In the genomic region with DNA sequence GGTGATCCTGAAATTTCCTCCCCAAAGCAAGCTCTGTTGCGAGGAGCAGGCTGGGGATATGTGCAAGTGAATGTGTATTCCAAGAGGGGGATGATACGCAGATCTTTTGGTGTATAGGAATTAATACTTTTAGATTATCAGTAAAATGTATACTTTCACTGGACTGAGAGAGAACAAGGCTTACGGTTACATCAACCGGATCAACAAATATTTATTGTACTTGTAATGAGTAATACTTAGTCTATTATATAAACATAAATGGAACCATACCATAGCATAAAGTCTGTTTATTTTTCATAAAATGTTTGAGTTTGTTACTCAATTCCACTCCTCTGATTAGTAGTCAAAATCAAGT, we compare ENCODE assay signal across 1 cellular context.
TF ChIP-seq lines count a peak whose summit lies in the region.

No MANE protein-coding gene starts in this region.

TF ChIP-seq in GM12878, 131 proteins besides CTCF, POLR2A, EP300 and RAD21:
- TF ChIP-seq, protein P1, sequence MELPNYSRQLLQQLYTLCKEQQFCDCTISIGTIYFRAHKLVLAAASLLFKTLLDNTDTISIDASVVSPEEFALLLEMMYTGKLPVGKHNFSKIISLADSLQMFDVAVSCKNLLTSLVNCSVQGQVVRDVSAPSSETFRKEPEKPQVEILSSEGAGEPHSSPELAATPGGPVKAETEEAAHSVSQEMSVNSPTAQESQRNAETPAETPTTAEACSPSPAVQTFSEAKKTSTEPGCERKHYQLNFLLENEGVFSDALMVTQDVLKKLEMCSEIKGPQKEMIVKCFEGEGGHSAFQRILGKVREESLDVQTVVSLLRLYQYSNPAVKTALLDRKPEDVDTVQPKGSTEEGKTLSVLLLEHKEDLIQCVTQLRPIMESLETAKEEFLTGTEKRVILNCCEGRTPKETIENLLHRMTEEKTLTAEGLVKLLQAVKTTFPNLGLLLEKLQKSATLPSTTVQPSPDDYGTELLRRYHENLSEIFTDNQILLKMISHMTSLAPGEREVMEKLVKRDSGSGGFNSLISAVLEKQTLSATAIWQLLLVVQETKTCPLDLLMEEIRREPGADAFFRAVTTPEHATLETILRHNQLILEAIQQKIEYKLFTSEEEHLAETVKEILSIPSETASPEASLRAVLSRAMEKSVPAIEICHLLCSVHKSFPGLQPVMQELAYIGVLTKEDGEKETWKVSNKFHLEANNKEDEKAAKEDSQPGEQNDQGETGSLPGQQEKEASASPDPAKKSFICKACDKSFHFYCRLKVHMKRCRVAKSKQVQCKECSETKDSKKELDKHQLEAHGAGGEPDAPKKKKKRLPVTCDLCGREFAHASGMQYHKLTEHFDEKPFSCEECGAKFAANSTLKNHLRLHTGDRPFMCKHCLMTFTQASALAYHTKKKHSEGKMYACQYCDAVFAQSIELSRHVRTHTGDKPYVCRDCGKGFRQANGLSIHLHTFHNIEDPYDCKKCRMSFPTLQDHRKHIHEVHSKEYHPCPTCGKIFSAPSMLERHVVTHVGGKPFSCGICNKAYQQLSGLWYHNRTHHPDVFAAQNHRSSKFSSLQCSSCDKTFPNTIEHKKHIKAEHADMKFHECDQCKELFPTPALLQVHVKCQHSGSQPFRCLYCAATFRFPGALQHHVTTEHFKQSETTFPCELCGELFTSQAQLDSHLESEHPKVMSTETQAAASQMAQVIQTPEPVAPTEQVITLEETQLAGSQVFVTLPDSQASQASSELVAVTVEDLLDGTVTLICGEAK (IDR thresholded peaks at IDR 0.05; ENCODE audit: borderline replicate concordance), result no peak
- TF ChIP-seq MEF2A (IDR thresholded peaks at IDR 0.05; ENCODE audit: insufficient read depth, low read depth, low read length) (no peak), NR2C2 (IDR thresholded peaks at IDR 0.05; ENCODE audit: borderline replicate concordance, control insufficient read depth, insufficient read length, low read depth) (no peak), ZBED1 (IDR thresholded peaks at IDR 0.05; ENCODE audit: borderline replicate concordance) (no peak), SP1 (IDR thresholded peaks at IDR 0.05; ENCODE audit: low read depth, low read length) (no peak), RCOR1 (conservative IDR thresholded peaks at IDR 0.05; ENCODE audit: low read depth, low read length) (no peak), CBFB (IDR thresholded peaks at IDR 0.05; ENCODE audit: low read depth) (no peak), TCF12 (IDR thresholded peaks at IDR 0.05; ENCODE audit: low read depth, low read length) (no peak), BMI1 (IDR thresholded peaks at IDR 0.05; ENCODE audit: borderline replicate concordance) (no peak), CBX5 (IDR thresholded peaks at IDR 0.05; ENCODE audit: low read depth) (no peak), POU2F2 (IDR thresholded peaks at IDR 0.05; ENCODE audit: borderline replicate concordance, low read depth, low read length) (no peak), SMAD5 (IDR thresholded peaks at IDR 0.05; ENCODE audit: low read depth) (no peak)
- TF ChIP-seq, protein P2, sequence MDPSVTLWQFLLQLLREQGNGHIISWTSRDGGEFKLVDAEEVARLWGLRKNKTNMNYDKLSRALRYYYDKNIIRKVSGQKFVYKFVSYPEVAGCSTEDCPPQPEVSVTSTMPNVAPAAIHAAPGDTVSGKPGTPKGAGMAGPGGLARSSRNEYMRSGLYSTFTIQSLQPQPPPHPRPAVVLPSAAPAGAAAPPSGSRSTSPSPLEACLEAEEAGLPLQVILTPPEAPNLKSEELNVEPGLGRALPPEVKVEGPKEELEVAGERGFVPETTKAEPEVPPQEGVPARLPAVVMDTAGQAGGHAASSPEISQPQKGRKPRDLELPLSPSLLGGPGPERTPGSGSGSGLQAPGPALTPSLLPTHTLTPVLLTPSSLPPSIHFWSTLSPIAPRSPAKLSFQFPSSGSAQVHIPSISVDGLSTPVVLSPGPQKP (IDR thresholded peaks at IDR 0.05; ENCODE audit: low read depth, low read length), result no peak
- TF ChIP-seq, protein P3, sequence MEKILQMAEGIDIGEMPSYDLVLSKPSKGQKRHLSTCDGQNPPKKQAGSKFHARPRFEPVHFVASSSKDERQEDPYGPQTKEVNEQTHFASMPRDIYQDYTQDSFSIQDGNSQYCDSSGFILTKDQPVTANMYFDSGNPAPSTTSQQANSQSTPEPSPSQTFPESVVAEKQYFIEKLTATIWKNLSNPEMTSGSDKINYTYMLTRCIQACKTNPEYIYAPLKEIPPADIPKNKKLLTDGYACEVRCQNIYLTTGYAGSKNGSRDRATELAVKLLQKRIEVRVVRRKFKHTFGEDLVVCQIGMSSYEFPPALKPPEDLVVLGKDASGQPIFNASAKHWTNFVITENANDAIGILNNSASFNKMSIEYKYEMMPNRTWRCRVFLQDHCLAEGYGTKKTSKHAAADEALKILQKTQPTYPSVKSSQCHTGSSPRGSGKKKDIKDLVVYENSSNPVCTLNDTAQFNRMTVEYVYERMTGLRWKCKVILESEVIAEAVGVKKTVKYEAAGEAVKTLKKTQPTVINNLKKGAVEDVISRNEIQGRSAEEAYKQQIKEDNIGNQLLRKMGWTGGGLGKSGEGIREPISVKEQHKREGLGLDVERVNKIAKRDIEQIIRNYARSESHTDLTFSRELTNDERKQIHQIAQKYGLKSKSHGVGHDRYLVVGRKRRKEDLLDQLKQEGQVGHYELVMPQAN (conservative IDR thresholded peaks at IDR 0.05), result no peak
- TF ChIP-seq, protein P4, sequence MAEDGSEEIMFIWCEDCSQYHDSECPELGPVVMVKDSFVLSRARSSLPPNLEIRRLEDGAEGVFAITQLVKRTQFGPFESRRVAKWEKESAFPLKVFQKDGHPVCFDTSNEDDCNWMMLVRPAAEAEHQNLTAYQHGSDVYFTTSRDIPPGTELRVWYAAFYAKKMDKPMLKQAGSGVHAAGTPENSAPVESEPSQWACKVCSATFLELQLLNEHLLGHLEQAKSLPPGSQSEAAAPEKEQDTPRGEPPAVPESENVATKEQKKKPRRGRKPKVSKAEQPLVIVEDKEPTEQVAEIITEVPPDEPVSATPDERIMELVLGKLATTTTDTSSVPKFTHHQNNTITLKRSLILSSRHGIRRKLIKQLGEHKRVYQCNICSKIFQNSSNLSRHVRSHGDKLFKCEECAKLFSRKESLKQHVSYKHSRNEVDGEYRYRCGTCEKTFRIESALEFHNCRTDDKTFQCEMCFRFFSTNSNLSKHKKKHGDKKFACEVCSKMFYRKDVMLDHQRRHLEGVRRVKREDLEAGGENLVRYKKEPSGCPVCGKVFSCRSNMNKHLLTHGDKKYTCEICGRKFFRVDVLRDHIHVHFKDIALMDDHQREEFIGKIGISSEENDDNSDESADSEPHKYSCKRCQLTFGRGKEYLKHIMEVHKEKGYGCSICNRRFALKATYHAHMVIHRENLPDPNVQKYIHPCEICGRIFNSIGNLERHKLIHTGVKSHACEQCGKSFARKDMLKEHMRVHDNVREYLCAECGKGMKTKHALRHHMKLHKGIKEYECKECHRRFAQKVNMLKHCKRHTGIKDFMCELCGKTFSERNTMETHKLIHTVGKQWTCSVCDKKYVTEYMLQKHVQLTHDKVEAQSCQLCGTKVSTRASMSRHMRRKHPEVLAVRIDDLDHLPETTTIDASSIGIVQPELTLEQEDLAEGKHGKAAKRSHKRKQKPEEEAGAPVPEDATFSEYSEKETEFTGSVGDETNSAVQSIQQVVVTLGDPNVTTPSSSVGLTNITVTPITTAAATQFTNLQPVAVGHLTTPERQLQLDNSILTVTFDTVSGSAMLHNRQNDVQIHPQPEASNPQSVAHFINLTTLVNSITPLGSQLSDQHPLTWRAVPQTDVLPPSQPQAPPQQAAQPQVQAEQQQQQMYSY (CRISPR knock-in tag; IDR thresholded peaks at IDR 0.05), result no peak
